Comparison of ENCODE assay signal across 8 cellular contexts in the genomic region with DNA sequence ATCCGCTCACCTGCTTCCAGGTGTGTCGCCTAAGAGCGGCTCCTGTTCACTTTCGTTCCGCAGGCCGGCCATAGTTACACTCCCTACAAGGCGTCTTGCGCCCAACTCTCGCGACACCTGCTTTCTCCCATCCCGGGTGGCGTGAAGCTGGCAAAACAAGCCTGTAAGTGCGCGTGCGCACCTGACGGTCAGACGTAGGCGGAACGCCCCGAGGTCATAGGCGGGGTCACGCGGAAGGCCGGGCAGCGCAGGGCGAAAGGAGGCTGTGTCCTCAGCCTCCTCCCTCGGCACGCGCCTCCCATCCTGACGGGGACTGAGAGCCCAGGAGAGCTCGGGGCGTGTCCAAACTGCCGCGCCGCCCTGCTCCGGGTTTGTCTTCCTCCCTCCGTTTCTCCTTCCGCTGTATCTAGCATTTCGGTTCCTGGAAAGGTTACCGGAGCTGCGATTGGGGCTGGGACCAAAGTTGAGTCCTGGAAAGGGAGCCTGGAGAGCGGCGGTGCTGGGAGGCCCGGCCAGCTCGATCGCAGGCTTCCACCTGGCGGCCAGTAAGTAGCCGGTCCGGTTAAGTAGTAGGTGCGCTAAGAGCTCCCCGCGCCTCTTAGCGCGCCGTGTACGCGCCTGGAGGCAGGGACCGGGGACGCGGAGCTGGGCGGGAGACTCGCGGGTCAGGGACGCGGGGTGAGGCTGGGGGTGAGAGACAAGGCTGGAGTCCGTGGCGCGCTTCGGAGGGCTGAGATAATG. TPM values are rescaled to one million over a fixed set of nuclear protein-coding genes. Genes with fewer than 3 reads are reported as not detected.
DNase-seq lines count a peak whose midpoint lies in the region; ATAC-seq and TF ChIP-seq lines count a peak whose summit lies in the region.

A gene (plus strand): TSS at position 345 of the 741 bp plus-strand sequence. CDS start 17,550 bp downstream, outside the sequence.
A gene with protein sequence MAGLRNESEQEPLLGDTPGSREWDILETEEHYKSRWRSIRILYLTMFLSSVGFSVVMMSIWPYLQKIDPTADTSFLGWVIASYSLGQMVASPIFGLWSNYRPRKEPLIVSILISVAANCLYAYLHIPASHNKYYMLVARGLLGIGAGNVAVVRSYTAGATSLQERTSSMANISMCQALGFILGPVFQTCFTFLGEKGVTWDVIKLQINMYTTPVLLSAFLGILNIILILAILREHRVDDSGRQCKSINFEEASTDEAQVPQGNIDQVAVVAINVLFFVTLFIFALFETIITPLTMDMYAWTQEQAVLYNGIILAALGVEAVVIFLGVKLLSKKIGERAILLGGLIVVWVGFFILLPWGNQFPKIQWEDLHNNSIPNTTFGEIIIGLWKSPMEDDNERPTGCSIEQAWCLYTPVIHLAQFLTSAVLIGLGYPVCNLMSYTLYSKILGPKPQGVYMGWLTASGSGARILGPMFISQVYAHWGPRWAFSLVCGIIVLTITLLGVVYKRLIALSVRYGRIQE (minus strand): TSS at position 112 of the 741 bp plus-strand sequence. CDS start 40 bp downstream, at position 72.

- H3K4me1 Mint-ChIP-seq in Calu3 (ENCODE audit: low read depth, unreplicated experiment) (no peaks in the 10 kb centered on the region), memory B cell (peaks cover 14% of the 10 kb centered on the region)
- peaks cover 31 to 36% of the 10 kb centered on the region in 2 donors for H3K4me1 Mint-ChIP-seq in effector memory CD8-positive, alpha-beta T cell (ENCODE audit: low read depth in 2 of 2)

- no peak for TF ChIP-seq CTCF in Calu3 (IDR thresholded peaks at IDR 0.05; ENCODE audit: unreplicated experiment)

- H3K27ac Mint-ChIP-seq in Calu3 (ENCODE audit: unreplicated experiment) (peak within 1 kb of the TSS; percentile 95), memory B cell (peak within 1 kb of the TSS; percentile 90)
- H3K27ac Mint-ChIP-seq in effector memory CD8-positive, alpha-beta T cell, result peak within 1 kb of the TSS; percentile 92 to 98

- peaks cover 31% of the 10 kb centered on the region for H3K36me3 Mint-ChIP-seq in Calu3 (ENCODE audit: insufficient read depth, unreplicated experiment)
- H3K36me3 Mint-ChIP-seq in effector memory CD8-positive, alpha-beta T cell (ENCODE audit: insufficient read depth), result peaks cover 27% of the 10 kb centered on the region
- H3K36me3 Mint-ChIP-seq in memory B cell, result no peaks in the 10 kb centered on the region

- ATAC-seq in GM21381 (IDR thresholded peaks at IDR 0.05; ENCODE audit: unreplicated experiment) (peak; percentile 95), memory B cell (ENCODE audit: low read depth) (peak; percentile 80)
- ATAC-seq in effector memory CD8-positive, alpha-beta T cell (replicated peaks), result peak; percentile 91

- BruUV-seq in Calu3 (replicated peaks; lab: Mats Ljungman, UMichigan), result no TSS peak

- H3K9me3 Mint-ChIP-seq in Calu3 (ENCODE audit: low read depth, unreplicated experiment), result no peaks in the 10 kb centered on the region
- no peaks in the 10 kb centered on the region for H3K9me3 Mint-ChIP-seq in effector memory CD8-positive, alpha-beta T cell
- no peaks in the 10 kb centered on the region for H3K9me3 Mint-ChIP-seq in memory B cell

- DNase-seq in Calu3 (peak; percentile 97), HUDEP-2 (lab: John Stamatoyannopoulos, UW; ENCODE audit: unreplicated experiment in 76 of 76) (peak in 75 of 76 experiments; percentile 74 to 99 (median 98)), NOMO-1 treated with dmso at 0.1 percent for 144 hours (lab: John Stamatoyannopoulos, UW; ENCODE audit: unreplicated experiment) (peak; percentile 99), memory B cell (ENCODE audit: low spot score in 2 of 2) (peak; percentile 92 to 95)
- peak; percentile 88 to 97 (median 93) for DNase-seq in activated CD8-positive, alpha-beta memory T cell treated with anti-CD3 and anti-CD28 coated beads for 48 hours (ENCODE audit: low read depth in 2 of 3, low spot score in 2 of 3)
- DNase-seq in effector memory CD8-positive, alpha-beta T cell, result peak; percentile 98 to 99 (median 99)
- peak; percentile 99 for DNase-seq in stimulated activated CD8-positive, alpha-beta memory T cell treated with anti-CD3 and anti-CD28 coated beads, Interleukin-12 subunit alpha, Interleukin-12 subunit beta, amount 100 ng/mL, for 24 hours (ENCODE audit: extremely low read depth)

- H3K4me3 Mint-ChIP-seq in Calu3 (ENCODE audit: low read depth, unreplicated experiment) (peak within 1 kb of the TSS; percentile 95), memory B cell (peak within 1 kb of the TSS; percentile 88)
- H3K4me3 Mint-ChIP-seq in effector memory CD8-positive, alpha-beta T cell, result peak within 1 kb of the TSS; percentile 85 to 89

- intact Hi-C loops in Calu3 (cut with micrococcal nuclease; ENCODE audit: unreplicated experiment), result loop anchor here (10.0 kb wide), 1 partner anchor 100 kb away; a partner anchor contains a TSS

- no peaks in the 10 kb centered on the region for H3K27me3 Mint-ChIP-seq in Calu3 (ENCODE audit: unreplicated experiment)
- no peaks in the 10 kb centered on the region for H3K27me3 Mint-ChIP-seq in effector memory CD8-positive, alpha-beta T cell
- no peaks in the 10 kb centered on the region for H3K27me3 Mint-ChIP-seq in memory B cell

- CTCF ChIA-PET in Calu3 (lab: Charles Lee), result interaction anchor here (0.5 to 1.1 kb wide), 3 partner anchors 13 to 330 kb away, joined by 3 read pairs; a partner anchor contains a TSS

RNA-seq across cellular contexts. Expression of the first gene that starts in this region (rescaled TPM):
- 7.3 and 8.5 TPM in 2 replicates for total RNA-seq in Calu3 (2022)

RNA-seq across cellular contexts. Expression of the second gene that starts in this region (rescaled TPM):
- total RNA-seq in Calu3 (2022), result 17.1 and 25.4 TPM in 2 replicates

Comparison
In these comparisons a context has a peak if more than half of its experiments do, and no peak if none do; other contexts are left out.
1. Peak in every context shown above with its lines: DNase-seq and ATAC-seq.